ENCODE assay signal across 8 cellular contexts in the genomic region with DNA sequence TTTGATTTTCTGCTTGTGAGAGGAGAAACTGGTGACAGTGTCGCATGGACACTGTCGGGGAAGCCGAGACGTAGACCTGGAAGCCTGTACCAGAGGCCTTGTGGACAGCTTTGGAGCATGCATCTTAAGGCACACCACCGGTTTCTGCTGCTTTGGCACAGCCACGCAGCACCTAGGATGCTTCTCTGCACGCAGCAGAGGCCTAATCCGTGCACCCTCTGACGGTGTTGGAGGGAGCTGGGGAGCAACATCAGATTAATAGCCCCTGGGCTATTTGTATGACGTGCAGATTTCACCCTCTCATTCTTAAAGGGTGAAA. TPM values are rescaled to one million over a fixed set of nuclear protein-coding genes. Genes with fewer than 3 reads are reported as not detected.
DNase-seq lines count a peak whose midpoint lies in the region; ATAC-seq lines count a peak whose summit lies in the region.

No MANE protein-coding gene starts in this region.

- H3K27me3 Mint-ChIP-seq in dendritic cell treated with granulocyte-macrophage colony-stimulating factor and Interleukin-4, amounts not matched to agents 40 ng/mL and 50 ng/mL, for 4 days: peaks cover 2% of the 10 kb centered on the region
- no peaks in the 10 kb centered on the region for H3K27me3 Mint-ChIP-seq in naive thymus-derived CD4-positive, alpha-beta T cell

- POLR2A ChIA-PET in naive thymus-derived CD4-positive, alpha-beta T cell (lab: Charles Lee): no interaction called here

- peaks cover 16% of the 10 kb centered on the region for H3K36me3 Mint-ChIP-seq in dendritic cell treated with granulocyte-macrophage colony-stimulating factor and Interleukin-4, amounts not matched to agents 40 ng/mL and 50 ng/mL, for 4 days (ENCODE audit: low read depth)
- no peaks in the 10 kb centered on the region for H3K36me3 Mint-ChIP-seq in naive thymus-derived CD4-positive, alpha-beta T cell

- H3K27me3 ChIP-seq in H7 (ENCODE audit: control insufficient read depth, insufficient read depth, low read length): no peaks in the 10 kb centered on the region
- no peaks in the 10 kb centered on the region for H3K27me3 ChIP-seq in naive thymus-derived CD4-positive, alpha-beta T cell (ENCODE audit: control insufficient read depth in 2 of 2, insufficient read depth in 2 of 2, low read length in 2 of 2)

- peak overlapping the region; percentile 93 for H3K4me3 Mint-ChIP-seq in dendritic cell treated with granulocyte-macrophage colony-stimulating factor and Interleukin-4, amounts not matched to agents 40 ng/mL and 50 ng/mL, for 4 days
- H3K4me3 Mint-ChIP-seq in naive thymus-derived CD4-positive, alpha-beta T cell: peak overlapping the region; percentile 88 to 96 (median 92)

- peak overlapping the region; percentile 34 for H3K27ac ChIP-seq in naive thymus-derived CD4-positive, alpha-beta T cell (ENCODE audit: low read depth, low read length)

- in situ Hi-C loops in KBM-7 (cut with MboI; ENCODE audit: low pct_unique_long_range_greater_than_20kb, low sequenced_read_pairs): loop anchor here (25.0 kb wide), 2 partner anchors 219 to 469 kb away; no protein-coding TSS in a partner anchor

- DNase-seq in NCI-H1436 (lab: John Stamatoyannopoulos, UW): peak; percentile 50
- no peak for DNase-seq in NCI-H1436 treated with DMSO at 0.1 percent for 48 hours (lab: John Stamatoyannopoulos, UW)
- DNase-seq in H7: peak; percentile 61
- peak; percentile 86 for DNase-seq in NAMALWA (ENCODE audit: low spot score)
- peak in 3 of 9 donors; percentile 11 to 31 (median 14) for DNase-seq in naive thymus-derived CD4-positive, alpha-beta T cell
- DNase-seq in KBM-7: no peak
- DNase-seq in cerebellar nuclear complex (lab: John Stamatoyannopoulos, UW): no peak

- no peaks in the 10 kb centered on the region for H3K9me3 Mint-ChIP-seq in dendritic cell treated with granulocyte-macrophage colony-stimulating factor and Interleukin-4, amounts not matched to agents 40 ng/mL and 50 ng/mL, for 4 days
- no peaks in the 10 kb centered on the region for H3K9me3 Mint-ChIP-seq in naive thymus-derived CD4-positive, alpha-beta T cell

- H3K4me1 Mint-ChIP-seq in dendritic cell treated with granulocyte-macrophage colony-stimulating factor and Interleukin-4, amounts not matched to agents 40 ng/mL and 50 ng/mL, for 4 days (ENCODE audit: low read depth): peaks cover 13% of the 10 kb centered on the region
- peaks cover 0 to 15% (median 10%) of the 10 kb centered on the region in 7 donors for H3K4me1 Mint-ChIP-seq in naive thymus-derived CD4-positive, alpha-beta T cell

- peaks cover 0 to 5% of the 10 kb centered on the region in 2 donors for H3K4me1 ChIP-seq in naive thymus-derived CD4-positive, alpha-beta T cell (ENCODE audit: control insufficient read depth in 2 of 2, insufficient read depth in 2 of 2, low read length in 2 of 2)

- CTCF ChIA-PET in naive thymus-derived CD4-positive, alpha-beta T cell (lab: Charles Lee): interaction anchor here (1.1 to 2.2 kb wide), 4 partner anchors 16 to 460 kb away, joined by 3 to 22 read pairs (median 6); no protein-coding TSS in a partner anchor

- no peak for ATAC-seq in naive thymus-derived CD4-positive, alpha-beta T cell

- peak overlapping the region; percentile 91 for H3K27ac Mint-ChIP-seq in dendritic cell treated with granulocyte-macrophage colony-stimulating factor and Interleukin-4, amounts not matched to agents 40 ng/mL and 50 ng/mL, for 4 days
- H3K27ac Mint-ChIP-seq in naive thymus-derived CD4-positive, alpha-beta T cell: peak overlapping the region in 4 of 9 donors; percentile 33 to 61 (median 46)

- peak overlapping the region; percentile 55 for H3K4me3 ChIP-seq in H7 (ENCODE audit: insufficient read depth, low read depth, low read length)
- H3K4me3 ChIP-seq in naive thymus-derived CD4-positive, alpha-beta T cell (ENCODE audit: low read length): peak overlapping the region; percentile 99

- intact Hi-C loops in dendritic cell treated with granulocyte-macrophage colony-stimulating factor and Interleukin-4, amounts not matched to agents 40 ng/mL and 50 ng/mL, for 4 days (cut with micrococcal nuclease): loop anchor here (5.0 to 10.0 kb wide), 2 partner anchors 182 to 539 kb away; partner anchors contain the start of genes RALGPS2 and TOR3A
- intact Hi-C loops in naive thymus-derived CD4-positive, alpha-beta T cell (cut with micrococcal nuclease): loop anchor here (2.0 to 10.0 kb wide), 7 partner anchors 184 to 1272 kb away; partner anchors contain the start of genes AXDND1 (in 1 of the 2), SOAT1 (in 1 of the 2) and TOR3A (in 1 of the 2)

- peaks cover 2% of the 10 kb centered on the region; the same call in 1 of the 2 replicates for H3K36me3 ChIP-seq in H7 (replicated peaks; ENCODE audit: control insufficient read depth, insufficient read depth, low read length)
- peaks cover 0 to 3% (median 0%) of the 10 kb centered on the region in 3 experiments for H3K36me3 ChIP-seq in naive thymus-derived CD4-positive, alpha-beta T cell (ENCODE audit: control insufficient read depth in 2 of 3, insufficient read depth in 3 of 3, low read length in 3 of 3)

- H3K9me3 ChIP-seq in naive thymus-derived CD4-positive, alpha-beta T cell (ENCODE audit: control insufficient read depth in 2 of 3, low read length in 3 of 3): no peaks in the 10 kb centered on the region

RNA-seq across cellular contexts. Expression of gene TEX35, which starts 30.3 kb away (rescaled TPM):
- total RNA-seq in H7 (2014; rRNA removed; shearing (Covaris generic)): not detected in 2 replicates
- not detected for total RNA-seq in naive thymus-derived CD4-positive, alpha-beta T cell
- polyA plus RNA-seq in naive thymus-derived CD4-positive, alpha-beta T cell: not detected

RNA-seq across cellular contexts. Expression of gene CLEC20A, which starts 46.5 kb away (rescaled TPM):
- total RNA-seq in H7 (2014; rRNA removed; shearing (Covaris generic)): not detected in 2 replicates
- total RNA-seq in naive thymus-derived CD4-positive, alpha-beta T cell: not detected
- not detected for polyA plus RNA-seq in naive thymus-derived CD4-positive, alpha-beta T cell

Comparison
In these comparisons a context has a peak if more than half of its experiments do, and no peak if none do; other contexts are left out.
1. DNase-seq: peak in NCI-H1436 (single experiment), H7 (single experiment) and NAMALWA (single experiment); none in NCI-H1436 treated with DMSO at 0.1 percent for 48 hours (single experiment), KBM-7 (single experiment) and cerebellar nuclear complex (0 of 2).